ENCODE assay signal across 1 cellular context in genomic region chr19:12681074-12681987, GRCh38.
A peak's percentile ranks its signal among the peaks of the same experiment; 100 is the strongest.
TF ChIP-seq lines count a peak whose summit lies in the region.

Gene DHPS (minus strand): TSS chr19:12681880. CDS start chr19:12681766, 114 bp downstream.

TF ChIP-seq in SK-N-SH, 30 proteins besides CTCF, POLR2A, EP300 and RAD21 (continued from another document):
- peak; percentile 93 for TF ChIP-seq USF1 (IDR thresholded peaks at IDR 0.05; ENCODE audit: borderline replicate concordance, low read depth)
- TF ChIP-seq EZH2phosphoT487 (IDR thresholded peaks at IDR 0.05; ENCODE audit: borderline replicate concordance, low read depth), result no peak
- TF ChIP-seq ELF1 (IDR thresholded peaks at IDR 0.05), result peak; percentile 83
- peak; percentile 72 for TF ChIP-seq USF2 (IDR thresholded peaks at IDR 0.05; ENCODE audit: borderline replicate concordance, low read depth, low read length)
- peak; percentile 94 for TF ChIP-seq YY1 (IDR thresholded peaks at IDR 0.05; ENCODE audit: low read depth)
- TF ChIP-seq GATA2 (CRISPR knock-in tag; IDR thresholded peaks at IDR 0.05), result no peak
TF ChIP-seq in SK-N-SH: peak in this region for 14.
